In the genomic region with DNA sequence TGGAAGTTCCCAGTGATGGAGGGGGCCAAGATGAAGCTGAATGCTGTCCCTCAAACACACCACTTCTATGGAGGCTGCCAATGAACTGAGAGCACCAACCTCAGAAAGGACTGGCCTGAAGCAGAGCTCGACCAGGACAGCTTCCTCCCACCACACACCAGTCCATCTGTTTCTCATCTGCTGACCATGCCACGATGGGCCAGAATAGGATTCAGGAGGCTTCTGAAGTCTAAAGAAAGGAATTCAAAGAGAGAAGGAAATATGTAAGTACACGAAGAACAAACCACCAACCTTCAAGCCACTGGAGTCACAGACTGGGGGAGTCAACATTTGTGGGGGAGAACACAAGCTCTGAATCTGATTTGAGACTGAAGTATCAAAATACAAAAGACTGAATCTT, we compare ENCODE assay signal across 16 cellular contexts.
"Had no signal": no experiment of that assay in that cellular context is flagged by ENCODE, and none has a peak within 500 bp of the region (broad histone marks: within the 10 kb centered on the region; RNA-seq: fewer than 3 reads in every experiment).

No MANE protein-coding gene starts in this region.

- ATAC-seq: activated CD8-positive, alpha-beta T cell treated with anti-CD3 and anti-CD28 coated beads for 36 hours; activated T-helper 17 cell treated with anti-CD3 and anti-CD28 coated beads, Interleukin-2, amount 50 U/mL, for 72 hours; body of pancreas; gastroesophageal sphincter; stimulated activated naive CD8-positive, alpha-beta T cell treated with anti-CD3 and anti-CD28 coated beads, Interleukin-15, amount 100 ng/mL, for 72 hours had no signal

- H3K9me3 ChIP-seq: body of pancreas, gastroesophageal sphincter, suprapubic skin, transverse colon had no signal

- H3K27me3 ChIP-seq: body of pancreas, gastroesophageal sphincter, suprapubic skin, transverse colon had no signal

- H3K27ac ChIP-seq: body of pancreas, gastroesophageal sphincter, suprapubic skin, transverse colon had no signal

- DNase-seq: activated CD4-positive, alpha-beta T cell treated with anti-CD3 and anti-CD28 coated beads, Interleukin-2, amount 10 ng/mL, durations not matched to agents 24 days and 14 days; activated CD8-positive, alpha-beta T cell treated with anti-CD3 and anti-CD28 coated beads for 36 hours; activated naive CD4-positive, alpha-beta T cell; activated naive CD8-positive, alpha-beta T cell treated with anti-CD3 and anti-CD28 coated beads for 36 hours; activated T-cell treated with anti-CD3 and anti-CD28 coated beads, Interleukin-2, amount 50 U/mL, for 1 hour; body of pancreas; central memory CD4-positive, alpha-beta T cell; endodermal cell; retina; stimulated activated CD4-positive, alpha-beta T cell treated with anti-CD3 and anti-CD28 coated beads, Interleukin-2, amount 100 ng/mL, for 24 hours; stimulated activated naive CD8-positive, alpha-beta T cell treated with anti-CD3 and anti-CD28 coated beads, Interleukin-15, amount 100 ng/mL, for 72 hours; transverse colon had no signal

- H3K36me3 ChIP-seq: gastroesophageal sphincter, suprapubic skin, transverse colon had no signal

- H3K4me3 ChIP-seq: body of pancreas, gastroesophageal sphincter, lung, suprapubic skin, transverse colon had no signal

- H3K4me1 ChIP-seq: body of pancreas, gastroesophageal sphincter, transverse colon had no signal
